In the genomic region with DNA sequence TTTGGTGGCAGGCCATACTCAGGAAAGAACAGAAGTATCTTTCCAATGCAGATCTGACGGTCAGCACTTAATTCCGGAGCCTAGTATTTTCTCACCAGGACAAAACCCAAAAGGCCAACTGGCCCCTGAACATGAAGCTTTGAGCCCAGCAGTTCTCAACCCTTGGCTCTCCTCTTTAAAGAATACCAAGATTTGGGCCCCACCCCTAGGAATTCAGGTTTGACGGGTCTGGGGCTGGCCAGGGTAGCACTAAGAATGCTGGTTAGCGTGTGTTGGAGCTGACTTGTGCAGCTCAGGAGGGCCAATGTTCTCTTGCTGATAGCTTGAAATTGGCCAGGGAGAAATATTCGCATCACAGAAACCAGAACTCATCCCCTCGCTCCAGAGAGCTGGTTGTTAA, we compare ENCODE assay signal across 17 cellular contexts.
"Had no signal": no experiment of that assay in that cellular context is flagged by ENCODE, and none has a peak within 500 bp of the region (broad histone marks: within the 10 kb centered on the region; RNA-seq: fewer than 3 reads in every experiment).

No MANE protein-coding gene starts in this region.

- H3K27ac ChIP-seq: neutrophil, upper lobe of left lung had no signal

- DNase-seq: activated CD4-positive, alpha-beta T cell treated with anti-CD3 and anti-CD28 coated beads for 1 hour; activated CD4-positive, alpha-beta T cell treated with anti-CD3 and anti-CD28 coated beads, Interleukin-2, amount 50 U/mL, for 48 hours; activated effector memory CD4-positive, alpha-beta T cell treated with anti-CD3 and anti-CD28 coated beads, Interleukin-2, amount 50 U/mL, for 16 hours; activated naive CD8-positive, alpha-beta T cell treated with anti-CD3 and anti-CD28 coated beads for 36 hours; activated T-cell treated with anti-CD3 and anti-CD28 coated beads, Interleukin-2, amount 50 U/mL, for 4 hours; anterior cingulate cortex; foreskin melanocyte; kidney; left ventricle myocardium superior; mesenchymal stem cell; posterior cingulate gyrus; right cardiac atrium; stimulated activated CD4-positive, alpha-beta T cell treated with anti-CD3 and anti-CD28 coated beads, Interleukin-1b, Interleukin-23, amount 100 ng/mL, for 48 hours; stimulated activated naive B cell treated with anti-CD40 and anti-IgM and Interleukin-4, amounts not matched to agents 10 μg/mL and 1 μg/mL and 100 μg/mL, for 72 hours; substantia nigra; upper lobe of left lung had no signal

- ATAC-seq: activated T-cell treated with anti-CD3 and anti-CD28 coated beads, Interleukin-2, amount 50 U/mL, for 4 hours; left ventricle myocardium superior; right cardiac atrium; stimulated activated naive B cell treated with anti-CD40 and anti-IgM and Interleukin-4, amounts not matched to agents 10 μg/mL and 1 μg/mL and 100 μg/mL, for 72 hours had no signal

- H3K4me1 ChIP-seq: upper lobe of left lung had no signal

- H3K27me3 ChIP-seq: neutrophil, upper lobe of left lung had no signal

- FAIRE-seq: kidney had no signal

- H3K36me3 ChIP-seq: neutrophil, upper lobe of left lung had no signal

- H3K9me3 ChIP-seq: neutrophil, upper lobe of left lung had no signal

- H3K4me3 ChIP-seq: upper lobe of left lung had no signal
